13 cellular contexts compared by ENCODE assay signal in genomic region chr19:43752287-43752875, GRCh38. TPM values are rescaled to one million over a fixed set of nuclear protein-coding genes. Genes with fewer than 3 reads are reported as not detected.
DNase-seq lines count a peak whose midpoint lies in the region; ATAC-seq and TF ChIP-seq lines count a peak whose summit lies in the region.
"Had no signal": no experiment of that assay in that cellular context is flagged by ENCODE, and none has a peak within 500 bp of the region (broad histone marks: within the 10 kb centered on the region; RNA-seq: fewer than 3 reads in every experiment).

No MANE protein-coding gene starts in this region.

- dilution Hi-C loops in IMR-90 (cut with HindIII; ENCODE audit: low sequenced_read_pairs, unreplicated experiment), result no loop called here
- dilution Hi-C loops in mammary epithelial cell (cut with HindIII; ENCODE audit: low sequenced_read_pairs), result no loop called here

- H2BK20ac ChIP-seq in IMR-90 (ENCODE audit: low read depth, low read length), result no peak overlapping the region

- peak overlapping the region; percentile 87; the same call in 1 of the 2 replicates for H2AK5ac ChIP-seq in IMR-90 (ENCODE audit: low read depth, low read length)

- no peak overlapping the region for H4K91ac ChIP-seq in IMR-90 (ENCODE audit: insufficient read depth, low read depth, low read length)

- H3K79me1 ChIP-seq in IMR-90 (ENCODE audit: low read depth in 1 of 2, low read length in 2 of 2), result peaks cover 19 to 76% of the 10 kb centered on the region in 2 experiments

- H3K9me3 Mint-ChIP-seq in activated CD4-positive, alpha-beta T cell treated with anti-CD3 and anti-CD28 coated beads for 36 hours (ENCODE audit: low read depth), result no peaks in the 10 kb centered on the region
- H3K9me3 Mint-ChIP-seq: activated naive CD8-positive, alpha-beta T cell treated with anti-CD3 and anti-CD28 coated beads, Interleukin-2, amount 10 ng/mL, durations not matched to agents 7 days and 5 days had no signal

- H3K4ac ChIP-seq in IMR-90 (ENCODE audit: low read depth, low read length), result no peak overlapping the region

- H3K27me3 Mint-ChIP-seq in activated CD4-positive, alpha-beta T cell treated with anti-CD3 and anti-CD28 coated beads for 36 hours, result no peaks in the 10 kb centered on the region
- H3K27me3 Mint-ChIP-seq: activated naive CD8-positive, alpha-beta T cell treated with anti-CD3 and anti-CD28 coated beads, Interleukin-2, amount 10 ng/mL, durations not matched to agents 7 days and 5 days had no signal

- TF ChIP-seq POLR2A in IMR-90 (IDR thresholded peaks at IDR 0.05; ENCODE audit: low read depth, low read length) (no peak), gastrocnemius medialis (IDR thresholded peaks at IDR 0.05) (no peak)

- H3K4me1 Mint-ChIP-seq in activated CD4-positive, alpha-beta T cell treated with anti-CD3 and anti-CD28 coated beads for 36 hours, result peaks cover 61% of the 10 kb centered on the region

- H3K79me2 ChIP-seq in mammary epithelial cell (ENCODE audit: insufficient read depth, low read length), result peaks cover 64% of the 10 kb centered on the region

- H4K8ac ChIP-seq in IMR-90 (ENCODE audit: low read depth in 2 of 2, low read length in 2 of 2), result no peak overlapping the region

- H2BK5ac ChIP-seq in IMR-90 (ENCODE audit: low read depth, low read length, poor library complexity, severe bottlenecking), result peak overlapping the region; percentile 43

- peaks cover 14% of the 10 kb centered on the region for H3K9me1 ChIP-seq in IMR-90 (ENCODE audit: insufficient read depth, low read length)

- no peak overlapping the region for H2BK15ac ChIP-seq in IMR-90 (ENCODE audit: low read depth, low read length)

- H2AFZ ChIP-seq in IMR-90 (replicated peaks; ENCODE audit: low read length, poor library complexity) (no peak overlapping the region), mammary epithelial cell (ENCODE audit: low read depth, low read length) (no peak overlapping the region)

- no peak for ATAC-seq in activated CD4-positive, alpha-beta T cell treated with anti-CD3 and anti-CD28 coated beads for 36 hours
- no peak for ATAC-seq in IMR-90 (ENCODE audit: low read depth)
- ATAC-seq in gastrocnemius medialis, result no peak
- ATAC-seq in GM18511 (IDR thresholded peaks at IDR 0.05; ENCODE audit: unreplicated experiment), result no peak

- H3K56ac ChIP-seq in IMR-90 (ENCODE audit: extremely low read depth, insufficient read depth, low read length), result no peak overlapping the region

- H3K27ac Mint-ChIP-seq in activated CD4-positive, alpha-beta T cell treated with anti-CD3 and anti-CD28 coated beads for 36 hours, result peak overlapping the region; percentile 87

- no peak for DNase-seq in activated CD4-positive, alpha-beta T cell treated with anti-CD3 and anti-CD28 coated beads for 36 hours
- DNase-seq in activated CD4-positive, alpha-beta T cell treated with anti-CD3 and anti-CD28 coated beads for 4 hours, result no peak
- DNase-seq in IMR-90, result no peak
- no peak for DNase-seq in mammary epithelial cell
- DNase-seq in gastrocnemius medialis, result no peak
- no peak for DNase-seq in dermis blood vessel endothelial cell
- no peak for DNase-seq in activated CD4-positive, CD25-positive, alpha-beta regulatory T cell treated with anti-CD3 and anti-CD28 coated beads, Interleukin-2, amount 50 U/mL, for 72 hours
- DNase-seq: 8988T; activated naive CD8-positive, alpha-beta T cell treated with anti-CD3 and anti-CD28 coated beads, Interleukin-2, amount 10 ng/mL, durations not matched to agents 7 days and 5 days had no signal

- TF ChIP-seq CTCF in IMR-90 (conservative IDR thresholded peaks at IDR 0.05; ENCODE audit: low read depth, low read length) (no peak), mammary epithelial cell (conservative IDR thresholded peaks at IDR 0.05 in 1 of 2, IDR thresholded peaks at IDR 0.05 in 1 of 2; ENCODE audit: extremely low read depth in 1 of 2, insufficient read depth in 1 of 2, low read depth in 1 of 2, low read length in 2 of 2) (no peak), gastrocnemius medialis (IDR thresholded peaks at IDR 0.05 in 4 of 5, conservative IDR thresholded peaks at IDR 0.05 in 1 of 5) (no peak)

- H3K4me3 Mint-ChIP-seq in activated CD4-positive, alpha-beta T cell treated with anti-CD3 and anti-CD28 coated beads for 36 hours, result peak overlapping the region; percentile 3

- TF ChIP-seq RAD21 in IMR-90 (IDR thresholded peaks at IDR 0.05; ENCODE audit: low read length), result no peak

- H3K9ac ChIP-seq in IMR-90 (ENCODE audit: low read depth, low read length), result no peak overlapping the region
- H3K9ac ChIP-seq in mammary epithelial cell (ENCODE audit: insufficient read depth, low read length), result no peak overlapping the region

- no peaks in the 10 kb centered on the region for H3K27me3 ChIP-seq in IMR-90 (ENCODE audit: control insufficient read depth, insufficient read depth, low read length)
- no peaks in the 10 kb centered on the region for H3K27me3 ChIP-seq in mammary epithelial cell (ENCODE audit: insufficient read depth, low read length)
- H3K27me3 ChIP-seq in gastrocnemius medialis, result no peaks in the 10 kb centered on the region
- H3K27me3 ChIP-seq: suprapubic skin had no signal

- H3K4me2 ChIP-seq in IMR-90 (ENCODE audit: low read depth, low read length), result no peak overlapping the region
- H3K4me2 ChIP-seq in mammary epithelial cell (ENCODE audit: insufficient read depth, low read depth, low read length), result peak overlapping the region; percentile 79

- no peak overlapping the region for H3K14ac ChIP-seq in IMR-90 (replicated peaks; ENCODE audit: low read depth, low read length)

- no peak overlapping the region for H2AK9ac ChIP-seq in IMR-90 (replicated peaks; ENCODE audit: low read depth, low read length, poor library complexity)

- POLR2A ChIA-PET in activated CD4-positive, alpha-beta T cell treated with anti-CD3 and anti-CD28 coated beads for 36 hours (lab: Charles Lee), result interaction anchor here (0.6 to 4.2 kb wide), 3 partner anchors 14 to 29 kb away, joined by 5 to 41 read pairs (median 6); no protein-coding TSS in a partner anchor
- POLR2A ChIA-PET in IMR-90 (lab: Charles Lee; ENCODE audit: unreplicated experiment), result interaction anchor here (0.6 to 0.7 kb wide), 3 partner anchors 13 to 225 kb away, joined by 3 to 9 read pairs (median 3); no protein-coding TSS in a partner anchor

- H3K4me3 ChIP-seq in IMR-90 (ENCODE audit: insufficient read depth, low read depth, low read length) (no peak overlapping the region), mammary epithelial cell (replicated peaks in 1 of 3; ENCODE audit: insufficient read depth in 1 of 3, low read depth in 2 of 3, low read length in 3 of 3) (no peak overlapping the region), gastrocnemius medialis (no peak overlapping the region)

- H3K18ac ChIP-seq in IMR-90 (ENCODE audit: low read depth, low read length), result no peak overlapping the region

- H2BK120ac ChIP-seq in IMR-90 (ENCODE audit: low read depth, low read length), result no peak overlapping the region

- no peak overlapping the region for H3K23ac ChIP-seq in IMR-90 (ENCODE audit: low read depth, low read length)

- 91% methylated on average over 4 of the region's 6 CpGs; no CpG with 5 or more reads in 1 of the 2 experiments for WGBS in IMR-90 (ENCODE audit: extremely low coverage in 2 of 2, insufficient read length in 1 of 2), 2 experiments
- 100% methylated on average over 6 of the region's 6 CpGs for WGBS in mammary epithelial cell (ENCODE audit: low coverage, missing lambda C conversion rate)

- CTCF ChIA-PET in activated CD4-positive, alpha-beta T cell treated with anti-CD3 and anti-CD28 coated beads for 36 hours (lab: Charles Lee), result interaction anchor here (0.6 to 7.8 kb wide), 10 partner anchors 9 to 147 kb away, joined by 3 to 94 read pairs (median 6); partner anchors contain the start of gene PLAUR
- CTCF ChIA-PET in IMR-90 (lab: Yijun Ruan, JAX), result interaction anchor here (0.7 to 1.0 kb wide), 3 partner anchors 14 to 32 kb away, joined by 3 to 7 read pairs (median 4); no protein-coding TSS in a partner anchor
- CTCF ChIA-PET in mammary epithelial cell (lab: Charles Lee; ENCODE audit: low non-redundant PET), result interaction anchor here (0.7 to 0.9 kb wide), 2 partner anchors 63 to 84 kb away, joined by 3 to 7 read pairs; no protein-coding TSS in a partner anchor

- H3K4me1 ChIP-seq in IMR-90 (ENCODE audit: control insufficient read depth, insufficient read depth, low read length), result peaks cover 14% of the 10 kb centered on the region
- peaks cover 52% of the 10 kb centered on the region for H3K4me1 ChIP-seq in mammary epithelial cell (ENCODE audit: insufficient read depth, low read length)
- peaks cover 5 to 19% of the 10 kb centered on the region in 2 donors for H3K4me1 ChIP-seq in gastrocnemius medialis

- H3K27ac ChIP-seq in IMR-90 (ENCODE audit: insufficient read depth, low read length), result no peak overlapping the region
- peak overlapping the region; percentile 19 for H3K27ac ChIP-seq in mammary epithelial cell (ENCODE audit: insufficient read depth, low read depth, low read length)
- peak overlapping the region in 3 of 4 donors; percentile 14 to 98 (median 98) for H3K27ac ChIP-seq in gastrocnemius medialis

- H3K9me3 ChIP-seq in IMR-90 (ENCODE audit: control insufficient read depth, insufficient read depth, low read length) (no peaks in the 10 kb centered on the region), mammary epithelial cell (replicated peaks; ENCODE audit: insufficient read depth, low read length) (no peaks in the 10 kb centered on the region), gastrocnemius medialis (no peaks in the 10 kb centered on the region)
- H3K9me3 ChIP-seq: suprapubic skin had no signal

- in situ Hi-C loops in IMR-90 (cut with MboI; ENCODE audit: low sequenced_read_pairs) (no loop called here), mammary epithelial cell (cut with MboI; ENCODE audit: low sequenced_read_pairs in 2 of 2) (no loop called here), gastrocnemius medialis (cut with MboI; ENCODE audit: low sequenced_read_pairs in 4 of 4) (no loop called here)

- intact Hi-C loops in activated CD4-positive, alpha-beta T cell treated with anti-CD3 and anti-CD28 coated beads for 36 hours (cut with DNase I, micrococcal nuclease), result loop anchor here in 1 of 2 experiments (5.0 kb wide), 1 partner anchor 1795 kb away; the partner anchor contains the start of gene RABAC1
- intact Hi-C loops in IMR-90 (cut with micrococcal nuclease), result no loop called here
- intact Hi-C loops in mammary epithelial cell (cut with micrococcal nuclease), result no loop called here
- intact Hi-C loops in gastrocnemius medialis (cut with DNase I; ENCODE audit: low total_unique reads), result loop anchor here (10.0 kb wide), 1 partner anchor 218 kb away; the partner anchor contains the start of gene ZNF575

- H4K5ac ChIP-seq in IMR-90 (ENCODE audit: low read depth, low read length), result no peak overlapping the region

- peaks cover 25% of the 10 kb centered on the region for H4K20me1 ChIP-seq in IMR-90 (ENCODE audit: insufficient read depth, low read length)
- H4K20me1 ChIP-seq in mammary epithelial cell (ENCODE audit: insufficient read depth, low read length), result no peaks in the 10 kb centered on the region

- BruUV-seq in IMR-90 (replicated peaks; lab: Mats Ljungman, UMichigan), result no TSS peak
- no TSS peak for BruUV-seq in mammary epithelial cell (replicated peaks; lab: Mats Ljungman, UMichigan)

- H3K36me3 Mint-ChIP-seq in activated CD4-positive, alpha-beta T cell treated with anti-CD3 and anti-CD28 coated beads for 36 hours (ENCODE audit: low read depth), result peaks cover 60% of the 10 kb centered on the region

- H3K36me3 ChIP-seq in IMR-90 (ENCODE audit: control insufficient read depth, insufficient read depth, low read length) (peaks cover 21% of the 10 kb centered on the region), mammary epithelial cell (ENCODE audit: insufficient read depth, low read length) (peaks cover 21% of the 10 kb centered on the region), gastrocnemius medialis (peaks cover 0 to 32% of the 10 kb centered on the region in 2 donors)

RNA-seq across cellular contexts. Expression of gene SMG9, which starts 2.4 kb away (rescaled TPM):
- total RNA-seq in activated CD4-positive, alpha-beta T cell treated with anti-CD3 and anti-CD28 coated beads for 36 hours, result 10 to 100 TPM; 64.4 to 65.2 TPM
- total RNA-seq in IMR-90 (2012; rRNA removed), result 4.8 and 5.8 TPM in 2 replicates
- polyA plus RNA-seq in IMR-90 (2012; rRNA removed), result 21.4 and 24.3 TPM in 2 replicates
- polyA plus RNA-seq in IMR-90 (2012; cell fraction: cytosol; rRNA removed), result 8.3 and 9.1 TPM in 2 replicates
- polyA plus RNA-seq in IMR-90 (2012; cell fraction: nucleus; rRNA removed; ENCODE audit: low replicate concordance), result 60.7 and 76.3 TPM in 2 replicates
- total RNA-seq in mammary epithelial cell, result 10 to 100 TPM in 1 of 2 donors, 1 to 10 TPM in 1; 7.5 to 62.7 TPM
- 19.3 TPM for polyA plus RNA-seq in mammary epithelial cell
- polyA minus RNA-seq in mammary epithelial cell, result 46.8 TPM
- total RNA-seq in gastrocnemius medialis, result 1 to 10 TPM; 4.5 to 9.1 (median 7.1) TPM
- 8.8 and 9.0 TPM in 2 replicates for total RNA-seq in dermis blood vessel endothelial cell

RNA-seq across cellular contexts. Expression of gene KCNN4, which starts 28.4 kb away (rescaled TPM):
- 100 to 1,000 TPM; 103 to 110 TPM for total RNA-seq in activated CD4-positive, alpha-beta T cell treated with anti-CD3 and anti-CD28 coated beads for 36 hours
- 0.54 and 0.83 TPM in 2 replicates for total RNA-seq in IMR-90 (2012; rRNA removed)
- 0.99 and 1.2 TPM in 2 replicates for polyA plus RNA-seq in IMR-90 (2012; rRNA removed)
- 0.80 and 0.93 TPM in 2 replicates for polyA plus RNA-seq in IMR-90 (2012; cell fraction: cytosol; rRNA removed)
- 1.3 and 4.5 TPM in 2 replicates for polyA plus RNA-seq in IMR-90 (2012; cell fraction: nucleus; rRNA removed; ENCODE audit: low replicate concordance)
- total RNA-seq in mammary epithelial cell, result 100 to 1,000 TPM; 104 to 111 TPM
- 163 TPM for polyA plus RNA-seq in mammary epithelial cell
- polyA minus RNA-seq in mammary epithelial cell, result 112 TPM
- 1 to 10 TPM in 3 of 4 donors, not detected in 1; 1.1 to 4.1 (median 1.7) TPM for total RNA-seq in gastrocnemius medialis
- total RNA-seq in dermis blood vessel endothelial cell, result 0.09 and 0.51 TPM in 2 replicates

RNA-seq across cellular contexts. Expression of gene IRGC, which starts 36.5 kb away (rescaled TPM):
- total RNA-seq in activated CD4-positive, alpha-beta T cell treated with anti-CD3 and anti-CD28 coated beads for 36 hours, result not detected
- total RNA-seq in IMR-90 (2012; rRNA removed) (not detected in 2 replicates), mammary epithelial cell (not detected), gastrocnemius medialis (not detected), dermis blood vessel endothelial cell (not detected in 2 replicates)
- polyA plus RNA-seq in IMR-90 (2012; rRNA removed) (not detected in 2 replicates), mammary epithelial cell (not detected)
- not detected in 2 replicates for polyA plus RNA-seq in IMR-90 (2012; cell fraction: cytosol; rRNA removed)
- not detected in 2 replicates for polyA plus RNA-seq in IMR-90 (2012; cell fraction: nucleus; rRNA removed; ENCODE audit: low replicate concordance)
- polyA minus RNA-seq in mammary epithelial cell, result not detected
- total RNA-seq: activated naive CD8-positive, alpha-beta T cell treated with anti-CD3 and anti-CD28 coated beads, Interleukin-2, amount 10 ng/mL, durations not matched to agents 7 days and 5 days; glomerular endothelial cell; M059J; suprapubic skin had no signal

RNA-seq across cellular contexts. Expression of gene LYPD5, which starts 49.9 kb away (rescaled TPM):
- 1 to 10 TPM in 1 of 2 experiments, under 1 TPM in 1; 0.86 to 1.2 TPM for total RNA-seq in activated CD4-positive, alpha-beta T cell treated with anti-CD3 and anti-CD28 coated beads for 36 hours
- total RNA-seq in IMR-90 (2012; rRNA removed), result under 0.01 and 0.36 TPM in 2 replicates
- polyA plus RNA-seq in IMR-90 (2012; rRNA removed), result 0.27 and 0.31 TPM in 2 replicates
- 0.15 and 0.93 TPM in 2 replicates for polyA plus RNA-seq in IMR-90 (2012; cell fraction: cytosol; rRNA removed)
- polyA plus RNA-seq in IMR-90 (2012; cell fraction: nucleus; rRNA removed; ENCODE audit: low replicate concordance), result 0.36 and 0.54 TPM in 2 replicates
- 1 to 10 TPM; 2.2 to 6.1 TPM for total RNA-seq in mammary epithelial cell
- polyA plus RNA-seq in mammary epithelial cell, result 13.0 TPM
- 20.4 TPM for polyA minus RNA-seq in mammary epithelial cell
- total RNA-seq in gastrocnemius medialis, result 1 to 10 TPM in 1 of 4 donors, under 1 TPM in 1, not detected in 2; 0.35 to 1.4 TPM
- total RNA-seq in dermis blood vessel endothelial cell, result 0.09 and 0.17 TPM in 2 replicates

Comparison
In these comparisons a context has a peak if more than half of its experiments do, and no peak if none do; other contexts are left out.
1. RNA of gene KCNN4, which starts 28.4 kb away (total RNA-seq): 104 to 111 TPM in mammary epithelial cell and 103 to 110 TPM in activated CD4-positive, alpha-beta T cell treated with anti-CD3 and anti-CD28 coated beads for 36 hours; 1.1 to 4.1 TPM in gastrocnemius medialis, 0.54 to 0.83 TPM in IMR-90 and 0.09 to 0.51 TPM in dermis blood vessel endothelial cell; every median in the first group is over 10 times any median in the second.